14 cellular contexts compared by ENCODE assay signal in genomic region chr2:65532937-65533336, GRCh38.
"Had no signal": no experiment of that assay in that cellular context is flagged by ENCODE, and none has a peak within 500 bp of the region (broad histone marks: within the 10 kb centered on the region; RNA-seq: fewer than 3 reads in every experiment).

No MANE protein-coding gene starts in this region.

- H3K9me3 ChIP-seq: heart left ventricle, neutrophil, sigmoid colon, stomach, thoracic aorta, transverse colon had no signal

- DNase-seq: effector memory CD4-positive, alpha-beta T cell; heart left ventricle; hippocampal formation; left colon; naive B cell; nephron progenitor cell; sigmoid colon; stimulated activated naive CD4-positive, alpha-beta T cell; stomach; substantia nigra; transverse colon had no signal

- H3K4me3 ChIP-seq: heart left ventricle, sigmoid colon, skin epidermis, stomach, thoracic aorta, transverse colon had no signal

- H3K4me1 ChIP-seq: heart left ventricle, sigmoid colon, stomach, transverse colon had no signal

- H3K27me3 ChIP-seq: heart left ventricle, neutrophil, sigmoid colon, stomach, transverse colon had no signal

- H3K36me3 ChIP-seq: heart left ventricle, neutrophil, sigmoid colon, stomach, thoracic aorta, transverse colon had no signal

- H3K27ac ChIP-seq: heart left ventricle, neutrophil, sigmoid colon, skin epidermis, stomach, thoracic aorta, transverse colon had no signal
